9 cellular contexts compared by ENCODE assay signal in the genomic region with DNA sequence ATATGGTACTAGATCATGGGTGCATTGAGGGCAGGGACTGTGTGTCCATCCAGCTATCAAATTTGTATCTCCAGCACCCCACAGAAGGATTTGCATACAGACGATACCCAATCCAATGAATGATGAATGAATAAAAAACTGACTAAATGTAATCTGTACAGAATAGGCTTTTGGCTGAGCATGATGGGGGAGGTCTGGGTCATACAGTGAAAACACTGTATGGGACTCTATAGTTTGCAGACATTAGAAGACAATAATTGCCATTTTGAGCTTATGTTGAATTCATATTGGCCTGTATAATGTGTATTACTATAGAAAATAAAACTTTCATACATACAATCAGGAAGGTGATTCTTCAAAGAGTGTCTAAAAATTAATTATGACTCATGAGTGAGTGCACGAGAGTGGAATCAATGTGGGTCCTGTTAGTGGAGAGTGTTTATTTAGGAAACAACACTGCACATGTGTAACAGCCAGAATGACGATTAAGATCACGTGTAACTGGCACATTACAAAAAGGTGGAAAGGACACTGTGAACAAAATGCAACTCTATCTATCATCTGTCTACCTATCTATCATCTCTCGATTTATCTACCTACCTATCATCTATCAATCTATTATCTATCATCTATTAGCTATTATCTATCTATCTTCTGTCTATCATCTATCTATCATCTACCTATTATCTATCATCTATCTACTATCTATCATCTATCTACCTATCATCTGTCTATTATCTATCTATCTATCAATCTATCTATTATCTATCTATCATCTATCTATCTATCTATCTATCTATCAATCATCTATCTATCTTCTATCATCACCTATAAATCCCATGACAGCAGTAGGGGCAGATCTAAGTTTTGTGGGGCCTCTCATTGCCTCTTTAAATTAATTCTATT.
DNase-seq lines count a peak whose midpoint lies in the region; ATAC-seq, FAIRE-seq and TF ChIP-seq lines count a peak whose summit lies in the region.
"Had no signal": no experiment of that assay in that cellular context is flagged by ENCODE, and none has a peak within 500 bp of the region (broad histone marks: within the 10 kb centered on the region; RNA-seq: fewer than 3 reads in every experiment).

No MANE protein-coding gene starts in this region.

- no peak for FAIRE-seq in kidney (lab: Jason Lieb, UNC)

- peaks cover 34% of the 10 kb centered on the region for H3K9me3 Mint-ChIP-seq in activated CD4-positive, alpha-beta T cell treated with anti-CD3 and anti-CD28 coated beads, Interleukin-2, amount 10 ng/mL, durations not matched to agents 7 days and 5 days
- H3K9me3 Mint-ChIP-seq in stimulated activated memory B cell treated with anti-CD40 and anti-IgM and Interleukin-4, amounts not matched to agents 10 μg/mL and 1 μg/mL and 100 μg/mL, for 72 hours, result peaks cover 9% of the 10 kb centered on the region

- ATAC-seq in RWPE2 (ENCODE audit: low read depth) (no peak; the same call in 1 of the 3 replicates), HG02840 (IDR thresholded peaks at IDR 0.05; ENCODE audit: low FRiP score, unreplicated experiment) (no peak)
- ATAC-seq in stimulated activated memory B cell treated with anti-CD40 and anti-IgM and Interleukin-4, amounts not matched to agents 10 μg/mL and 1 μg/mL and 100 μg/mL, for 72 hours, result no peak

- H3K36me3 ChIP-seq in RWPE2 (ENCODE audit: low read depth), result no peaks in the 10 kb centered on the region
- H3K36me3 ChIP-seq in kidney (ENCODE audit: control insufficient read depth in 1 of 2, insufficient read depth in 2 of 2, low read length in 2 of 2), result no peaks in the 10 kb centered on the region
- H3K36me3 ChIP-seq: right atrium auricular region had no signal

- POLR2A ChIA-PET in activated CD4-positive, alpha-beta T cell treated with anti-CD3 and anti-CD28 coated beads, Interleukin-2, amount 10 ng/mL, durations not matched to agents 7 days and 5 days (lab: Charles Lee), result no interaction called here

- no peak overlapping the region for H3K4me3 Mint-ChIP-seq in activated CD4-positive, alpha-beta T cell treated with anti-CD3 and anti-CD28 coated beads, Interleukin-2, amount 10 ng/mL, durations not matched to agents 7 days and 5 days
- H3K4me3 Mint-ChIP-seq in stimulated activated memory B cell treated with anti-CD40 and anti-IgM and Interleukin-4, amounts not matched to agents 10 μg/mL and 1 μg/mL and 100 μg/mL, for 72 hours, result no peak overlapping the region

- H3K27me3 Mint-ChIP-seq in activated CD4-positive, alpha-beta T cell treated with anti-CD3 and anti-CD28 coated beads, Interleukin-2, amount 10 ng/mL, durations not matched to agents 7 days and 5 days, result no peaks in the 10 kb centered on the region
- H3K27me3 Mint-ChIP-seq in stimulated activated memory B cell treated with anti-CD40 and anti-IgM and Interleukin-4, amounts not matched to agents 10 μg/mL and 1 μg/mL and 100 μg/mL, for 72 hours, result peaks cover 10% of the 10 kb centered on the region

- H3K4me3 ChIP-seq in RWPE2 (ENCODE audit: severe bottlenecking) (no peak overlapping the region), epithelial cell of proximal tubule (ENCODE audit: low read depth, low read length) (no peak overlapping the region), kidney (ENCODE audit: low read length in 2 of 2) (no peak overlapping the region), coronary artery (no peak overlapping the region)
- H3K4me3 ChIP-seq: right atrium auricular region had no signal

- intact Hi-C loops in kidney (cut with DNase I), result no loop called here

- peaks cover 28% of the 10 kb centered on the region for H3K36me3 Mint-ChIP-seq in activated CD4-positive, alpha-beta T cell treated with anti-CD3 and anti-CD28 coated beads, Interleukin-2, amount 10 ng/mL, durations not matched to agents 7 days and 5 days (ENCODE audit: low read depth)
- peaks cover 5% of the 10 kb centered on the region for H3K36me3 Mint-ChIP-seq in stimulated activated memory B cell treated with anti-CD40 and anti-IgM and Interleukin-4, amounts not matched to agents 10 μg/mL and 1 μg/mL and 100 μg/mL, for 72 hours

- CTCF ChIA-PET in activated CD4-positive, alpha-beta T cell treated with anti-CD3 and anti-CD28 coated beads, Interleukin-2, amount 10 ng/mL, durations not matched to agents 7 days and 5 days (lab: Charles Lee), result interaction anchor here (0.6 to 2.7 kb wide), 16 partner anchors 8 to 868 kb away, joined by 3 to 8 read pairs (median 4); no protein-coding TSS in a partner anchor

- no peak overlapping the region for H3K9ac ChIP-seq in kidney (ENCODE audit: low read length in 2 of 2)

- no peak for TF ChIP-seq CTCF in RWPE2 (IDR thresholded peaks at IDR 0.05; ENCODE audit: poor library complexity, severe bottlenecking)
- no peak for TF ChIP-seq CTCF in epithelial cell of proximal tubule (conservative IDR thresholded peaks at IDR 0.05; ENCODE audit: low read depth, low read length)
- no peak for TF ChIP-seq CTCF in kidney (IDR thresholded peaks at IDR 0.05; ENCODE audit: borderline replicate concordance, extremely low read depth, insufficient read depth)
- TF ChIP-seq CTCF in coronary artery (IDR thresholded peaks at IDR 0.05), result no peak

- H3K4me1 Mint-ChIP-seq in activated CD4-positive, alpha-beta T cell treated with anti-CD3 and anti-CD28 coated beads, Interleukin-2, amount 10 ng/mL, durations not matched to agents 7 days and 5 days, result peaks cover 75% of the 10 kb centered on the region
- peaks cover 11% of the 10 kb centered on the region for H3K4me1 Mint-ChIP-seq in stimulated activated memory B cell treated with anti-CD40 and anti-IgM and Interleukin-4, amounts not matched to agents 10 μg/mL and 1 μg/mL and 100 μg/mL, for 72 hours

- H3K27ac Mint-ChIP-seq in activated CD4-positive, alpha-beta T cell treated with anti-CD3 and anti-CD28 coated beads, Interleukin-2, amount 10 ng/mL, durations not matched to agents 7 days and 5 days, result peak overlapping the region; percentile 47
- H3K27ac Mint-ChIP-seq in stimulated activated memory B cell treated with anti-CD40 and anti-IgM and Interleukin-4, amounts not matched to agents 10 μg/mL and 1 μg/mL and 100 μg/mL, for 72 hours, result peak overlapping the region; percentile 43

- no peaks in the 10 kb centered on the region for H3K9me3 ChIP-seq in RWPE2 (ENCODE audit: severe bottlenecking)
- H3K9me3 ChIP-seq in kidney (ENCODE audit: control insufficient read depth in 1 of 2, low read length in 2 of 2), result no peaks in the 10 kb centered on the region
- H3K9me3 ChIP-seq: right atrium auricular region had no signal

- H3K27me3 ChIP-seq in RWPE2 (ENCODE audit: insufficient read depth, poor library complexity, severe bottlenecking), result no peaks in the 10 kb centered on the region
- H3K27me3 ChIP-seq: right atrium auricular region had no signal

- H3K4me1 ChIP-seq in RWPE2 (ENCODE audit: insufficient read depth, poor library complexity, severe bottlenecking) (peaks cover 53% of the 10 kb centered on the region), kidney (ENCODE audit: control insufficient read depth in 1 of 2, insufficient read depth in 1 of 2, low read depth in 1 of 2, low read length in 2 of 2) (peaks cover 10% of the 10 kb centered on the region in 2 donors)

- peak overlapping the region; percentile 97 for H3K27ac ChIP-seq in RWPE2 (ENCODE audit: poor library complexity, severe bottlenecking)
- H3K27ac ChIP-seq in kidney (ENCODE audit: low read depth in 2 of 2, low read length in 2 of 2), result no peak overlapping the region
- H3K27ac ChIP-seq in coronary artery, result peak overlapping the region in 1 of 2 donors; percentile 74

- DNase-seq in activated CD4-positive, alpha-beta T cell treated with anti-CD3 and anti-CD28 coated beads, Interleukin-2, amount 10 ng/mL, durations not matched to agents 7 days and 5 days, result no peak
- no peak for DNase-seq in activated CD4-positive, alpha-beta T cell treated with anti-CD3 and anti-CD28 coated beads, Interleukin-2, amount 50 U/mL, for 1 hour
- DNase-seq in RWPE2 (ENCODE audit: low spot score) (no peak), epithelial cell of proximal tubule (ENCODE audit: low read depth) (peak; percentile 59), kidney (no peak), coronary artery (ENCODE audit: low spot score) (no peak)
